ENCODE assay signal across 25 cellular contexts in genomic region chr11:115348404-115348803, GRCh38.
"Had no signal": no experiment of that assay in that cellular context is flagged by ENCODE, and none has a peak within 500 bp of the region (broad histone marks: within the 10 kb centered on the region; RNA-seq: fewer than 3 reads in every experiment).

No MANE protein-coding gene starts in this region.

- H3K27ac ChIP-seq: colonic mucosa, dorsolateral prefrontal cortex, hepatocyte, neural progenitor cell, testis, vagina had no signal

- H3K27me3 ChIP-seq: colonic mucosa, dorsolateral prefrontal cortex, hepatocyte, neural progenitor cell, testis, vagina had no signal

- H3K4me3 ChIP-seq: colonic mucosa, dorsolateral prefrontal cortex, hepatocyte, neural progenitor cell, testis, vagina had no signal

- H3K36me3 ChIP-seq: colonic mucosa, neural progenitor cell, vagina had no signal

- H3K4me1 ChIP-seq: colonic mucosa, testis, vagina had no signal

- DNase-seq: activated CD4-positive, alpha-beta T cell treated with anti-CD3 and anti-CD28 coated beads, Interleukin-2, amount 50 U/mL, for 4 hours; activated CD8-positive, alpha-beta memory T cell treated with anti-CD3 and anti-CD28 coated beads for 24 hours; activated CD8-positive, alpha-beta memory T cell treated with anti-CD3 and anti-CD28 coated beads, Interleukin-2, amount 50 U/mL, for 4 hours; activated naive CD4-positive, alpha-beta T cell treated with anti-CD3 and anti-CD28 coated beads for 36 hours; activated naive CD8-positive, alpha-beta T cell treated with anti-CD3 and anti-CD28 coated beads, Interleukin-2, amount 10 ng/mL, durations not matched to agents 7 days and 5 days; activated T-cell treated with anti-CD3 and anti-CD28 coated beads, Interleukin-2, amount 50 U/mL, for 24 hours; amniotic stem cell; colonic mucosa; dorsolateral prefrontal cortex; effector memory CD8-positive, alpha-beta T cell; foreskin melanocyte; immature natural killer cell; naive thymus-derived CD8-positive, alpha-beta T cell; stimulated activated CD4-positive, alpha-beta T cell treated with anti-CD3 and anti-CD28 coated beads, Interleukin-2, amount 100 ng/mL, for 48 hours; stimulated activated CD8-positive, alpha-beta memory T cell treated with anti-CD3 and anti-CD28 coated beads, Interleukin-4, amount 100 ng/mL, for 48 hours; stimulated activated naive B cell treated with anti-CD40 and anti-IgM and Interleukin-4, amounts not matched to agents 10 μg/mL and 1 μg/mL and 100 μg/mL, for 72 hours; testis; trophoblast cell had no signal

- ATAC-seq: activated T-helper 17 cell treated with anti-CD3 and anti-CD28 coated beads, Interleukin-2, amount 50 U/mL, for 72 hours; effector memory CD8-positive, alpha-beta T cell; esophagus mucosa; left lobe of liver; naive thymus-derived CD8-positive, alpha-beta T cell; stimulated activated naive B cell treated with anti-CD40 and anti-IgM and Interleukin-4, amounts not matched to agents 10 μg/mL and 1 μg/mL and 100 μg/mL, for 72 hours; WTC11 had no signal

- H3K9ac ChIP-seq: neural progenitor cell had no signal

- H3K4me2 ChIP-seq: hepatocyte, neural progenitor cell had no signal

- H3K79me2 ChIP-seq: hepatocyte had no signal
